Comparison of ENCODE assay signal across 15 cellular contexts in genomic region chr9:131039129-131039954, GRCh38. TPM values are rescaled to one million over a fixed set of nuclear protein-coding genes. Genes with fewer than 3 reads are reported as not detected.
DNase-seq lines count a peak whose midpoint lies in the region; ATAC-seq, FAIRE-seq and TF ChIP-seq lines count a peak whose summit lies in the region.
"Had no signal": no experiment of that assay in that cellular context is flagged by ENCODE, and none has a peak within 500 bp of the region (broad histone marks: within the 10 kb centered on the region; RNA-seq: fewer than 3 reads in every experiment).

No MANE protein-coding gene starts in this region.

- H3K79me1 ChIP-seq in H9 (ENCODE audit: insufficient read depth, low read depth, low read length, poor library complexity, severe bottlenecking): no peaks in the 10 kb centered on the region
- no peaks in the 10 kb centered on the region for H3K79me1 ChIP-seq in H1 (ENCODE audit: low read depth, low read length)

- H3K27me3 ChIP-seq in H9 (ENCODE audit: insufficient read depth, low read length) (no peaks in the 10 kb centered on the region), H1 (replicated peaks in 1 of 4; ENCODE audit: control insufficient read depth in 3 of 4, extremely low read depth in 1 of 4, insufficient read depth in 3 of 4, low read length in 3 of 4) (no peaks in the 10 kb centered on the region), neural progenitor cell (no peaks in the 10 kb centered on the region), breast epithelium (no peaks in the 10 kb centered on the region)
- H3K27me3 ChIP-seq: BE2C had no signal

- no peaks in the 10 kb centered on the region for H3K9me3 ChIP-seq in H9 (ENCODE audit: control insufficient read depth, low read depth, low read length)
- no peaks in the 10 kb centered on the region for H3K9me3 ChIP-seq in H1 (ENCODE audit: insufficient read depth in 2 of 2, low read depth in 1 of 2, low read length in 1 of 2)
- no peaks in the 10 kb centered on the region for H3K9me3 ChIP-seq in neural progenitor cell (ENCODE audit: low read depth)
- no peaks in the 10 kb centered on the region for H3K9me3 ChIP-seq in breast epithelium
- H3K9me3 ChIP-seq: BE2C, Caco-2 had no signal

- H4K20me1 ChIP-seq in H9 (ENCODE audit: control insufficient read depth, insufficient read depth, insufficient read length) (no peaks in the 10 kb centered on the region), H1 (replicated peaks in 1 of 2; ENCODE audit: control insufficient read depth in 1 of 2, insufficient read depth in 2 of 2, low read length in 2 of 2) (peaks cover 0 to 3% of the 10 kb centered on the region in 2 experiments), neural progenitor cell (ENCODE audit: low read depth) (no peaks in the 10 kb centered on the region)

- no peak overlapping the region for H3K27ac ChIP-seq in H9 (ENCODE audit: insufficient read length, low read depth, low read length)
- no peak overlapping the region for H3K27ac ChIP-seq in H1 (ENCODE audit: low read depth, low read length)
- no peak overlapping the region for H3K27ac ChIP-seq in neural progenitor cell
- no peak overlapping the region for H3K27ac ChIP-seq in breast epithelium

- no peaks in the 10 kb centered on the region for H3K27me3 Mint-ChIP-seq in H9 (ENCODE audit: low read depth)
- peaks cover 10% of the 10 kb centered on the region for H3K27me3 Mint-ChIP-seq in neural progenitor cell (ENCODE audit: insufficient read depth, low read depth)
- peaks cover 4% of the 10 kb centered on the region for H3K27me3 Mint-ChIP-seq in activated CD4-positive, alpha-beta T cell treated with anti-CD3 and anti-CD28 coated beads for 36 hours

- H3T11ph ChIP-seq in H9 (ENCODE audit: low read length): no peak overlapping the region

- H3K4me2 ChIP-seq in H9 (ENCODE audit: insufficient read depth, insufficient read length, low read length): no peak overlapping the region
- H3K4me2 ChIP-seq in H1 (ENCODE audit: insufficient read depth in 1 of 2, low read depth in 2 of 2, low read length in 2 of 2): no peak overlapping the region
- H3K4me2 ChIP-seq in neural progenitor cell: no peak overlapping the region

- no peak overlapping the region; the same call in 1 of the 2 replicates for H3K14ac ChIP-seq in H9 (ENCODE audit: insufficient read depth, low read length)
- no peak overlapping the region for H3K14ac ChIP-seq in H1 (ENCODE audit: insufficient read length)

- H2BK20ac ChIP-seq in H9 (ENCODE audit: low read depth, low read length, poor library complexity, severe bottlenecking): no peak overlapping the region
- H2BK20ac ChIP-seq in H1 (ENCODE audit: low read length): no peak overlapping the region

- H3K36me3 ChIP-seq in H1 (ENCODE audit: control insufficient read depth in 2 of 4, insufficient read depth in 4 of 4, low read length in 3 of 4) (peaks cover 0 to 3% (median 0%) of the 10 kb centered on the region in 4 experiments; a peak in 3 of 8 replicates), neural progenitor cell (no peaks in the 10 kb centered on the region), breast epithelium (no peaks in the 10 kb centered on the region)
- H3K36me3 ChIP-seq: BE2C had no signal

- TF ChIP-seq CTCF in H9 (conservative IDR thresholded peaks at IDR 0.05) (no peak), H1 (IDR thresholded peaks at IDR 0.05; ENCODE audit: control extremely low read depth in 1 of 3, insufficient read depth in 1 of 3, low read depth in 1 of 3, low read length in 3 of 3) (no peak), neural progenitor cell (IDR thresholded peaks at IDR 0.05) (no peak), breast epithelium (IDR thresholded peaks at IDR 0.05) (no peak)

- H3K4me3 ChIP-seq in H1 (ENCODE audit: extremely low read depth in 1 of 4, insufficient read depth in 2 of 4, low read depth in 3 of 4, low read length in 4 of 4): no peak overlapping the region
- H3K4me3 ChIP-seq in neural progenitor cell: no peak overlapping the region
- no peak overlapping the region for H3K4me3 ChIP-seq in breast epithelium

- H3K23me2 ChIP-seq in H9 (ENCODE audit: insufficient read length, low read depth, low read length, poor library complexity, severe bottlenecking): no peaks in the 10 kb centered on the region
- H3K23me2 ChIP-seq in H1 (ENCODE audit: low read depth, low read length): no peaks in the 10 kb centered on the region; the same call in 1 of the 2 replicates

- TF ChIP-seq POLR2A in H1 (IDR thresholded peaks at IDR 0.05; ENCODE audit: control extremely low read depth in 1 of 2, low read depth in 2 of 2, low read length in 2 of 2): no peak
- TF ChIP-seq POLR2A in breast epithelium (IDR thresholded peaks at IDR 0.05): no peak

- intact Hi-C loops in breast epithelium (cut with DNase I; ENCODE audit: low total_unique reads): no loop called here
- intact Hi-C loops in activated CD4-positive, alpha-beta T cell treated with anti-CD3 and anti-CD28 coated beads for 36 hours (cut with DNase I, micrococcal nuclease): no loop called here

- H4K91ac ChIP-seq in H9 (ENCODE audit: insufficient read length, low read depth, low read length): no peak overlapping the region
- H4K91ac ChIP-seq in H1 (replicated peaks; ENCODE audit: insufficient read length, low read length): no peak overlapping the region

- WGBS in H9 (ENCODE audit: extremely low coverage, insufficient read length, low lambda C conversion rate): no CpG with 5 or more reads among the region's 18 CpGs
- WGBS in H1 (ENCODE audit: extremely low coverage in 1 of 2, insufficient coverage in 1 of 2, insufficient read length in 1 of 2, insufficient replicate concordance in 2 of 2, low coverage in 1 of 2, low lambda C conversion rate in 2 of 2, missing lambda C conversion rate in 1 of 2), 2 experiments: 86% methylated on average over 15 of the region's 18 CpGs; no CpG with 5 or more reads in 1 of the 2 experiments

- TF ChIP-seq RAD21 in H1 (IDR thresholded peaks at IDR 0.05 in 1 of 2, conservative IDR thresholded peaks at IDR 0.05 in 1 of 2; ENCODE audit: low read depth in 2 of 2, low read length in 2 of 2): no peak

- no peak overlapping the region for H4K8ac ChIP-seq in H9 (replicated peaks; ENCODE audit: insufficient read length, low read depth, low read length)
- H4K8ac ChIP-seq in H1 (ENCODE audit: extremely low read depth, insufficient read depth, low read length): no peak overlapping the region

- H3F3A ChIP-seq in neural progenitor cell (ENCODE audit: low read depth): no peaks in the 10 kb centered on the region

- H2AFZ ChIP-seq in H9 (ENCODE audit: low read length) (no peak overlapping the region), H1 (ENCODE audit: low read length) (no peak overlapping the region), neural progenitor cell (replicated peaks) (peak overlapping the region; percentile 42)

- H2BK15ac ChIP-seq in H9 (ENCODE audit: low read depth, low read length) (no peak overlapping the region), H1 (ENCODE audit: low read length) (no peak overlapping the region)

- no peaks in the 10 kb centered on the region for H3K79me2 ChIP-seq in H9 (ENCODE audit: insufficient read depth, low read length)
- H3K79me2 ChIP-seq in H1 (ENCODE audit: control insufficient read depth in 1 of 2, insufficient read depth in 2 of 2, low read length in 2 of 2): no peaks in the 10 kb centered on the region
- no peaks in the 10 kb centered on the region for H3K79me2 ChIP-seq in neural progenitor cell (ENCODE audit: low read depth)

- no peak for ATAC-seq in activated CD4-positive, alpha-beta T cell treated with anti-CD3 and anti-CD28 coated beads for 36 hours

- H3K4me1 Mint-ChIP-seq in H9 (no peaks in the 10 kb centered on the region), neural progenitor cell (peaks cover 14% of the 10 kb centered on the region)
- H3K4me1 Mint-ChIP-seq in activated CD4-positive, alpha-beta T cell treated with anti-CD3 and anti-CD28 coated beads for 36 hours: no peaks in the 10 kb centered on the region
- H3K4me1 Mint-ChIP-seq: CD8-positive, alpha-beta memory T cell had no signal

- H3K18ac ChIP-seq in H9 (ENCODE audit: insufficient read length, low read depth, low read length) (peak overlapping the region; percentile 11), H1 (ENCODE audit: extremely low read depth, low read length) (no peak overlapping the region; the same call in 1 of the 2 replicates)

- POLR2A ChIA-PET in H1 (lab: Charles Lee; ENCODE audit: partially characterized antibody): no interaction called here
- POLR2A ChIA-PET in activated CD4-positive, alpha-beta T cell treated with anti-CD3 and anti-CD28 coated beads for 36 hours (lab: Charles Lee): no interaction called here

- H3K9ac ChIP-seq in H9 (ENCODE audit: extremely low read depth, insufficient read length, low read length) (no peak overlapping the region), H1 (replicated peaks in 1 of 4; ENCODE audit: extremely low read depth in 1 of 4, low read depth in 3 of 4, low read length in 3 of 4) (no peak overlapping the region), neural progenitor cell (no peak overlapping the region)

- H2AK5ac ChIP-seq in H9 (ENCODE audit: insufficient read length, low read length) (no peak overlapping the region), H1 (ENCODE audit: low read depth, low read length) (no peak overlapping the region)

- no peak overlapping the region for H3K4ac ChIP-seq in H9 (ENCODE audit: low read depth, low read length)
- H3K4ac ChIP-seq in H1 (replicated peaks; ENCODE audit: insufficient read length, low read depth, low read length): no peak overlapping the region

- CTCF ChIA-PET in H1 (lab: Charles Lee; ENCODE audit: partially characterized antibody): interaction anchor here (0.7 to 6.9 kb wide), 12 partner anchors 7 to 173 kb away, joined by 3 to 52 read pairs (median 5); no protein-coding TSS in a partner anchor
- CTCF ChIA-PET in activated CD4-positive, alpha-beta T cell treated with anti-CD3 and anti-CD28 coated beads for 36 hours (lab: Charles Lee): interaction anchor here (0.6 kb wide), 1 partner anchor 576 kb away, joined by 3 read pairs; no protein-coding TSS in a partner anchor

- H3K9me3 Mint-ChIP-seq in H9 (no peaks in the 10 kb centered on the region), neural progenitor cell (no peaks in the 10 kb centered on the region)
- no peaks in the 10 kb centered on the region for H3K9me3 Mint-ChIP-seq in activated CD4-positive, alpha-beta T cell treated with anti-CD3 and anti-CD28 coated beads for 36 hours (ENCODE audit: low read depth)
- H3K9me3 Mint-ChIP-seq: CD8-positive, alpha-beta memory T cell had no signal

- no peak for TF ChIP-seq EP300 in H1 (IDR thresholded peaks at IDR 0.05; ENCODE audit: borderline replicate concordance in 1 of 2, low read depth in 2 of 2, low read length in 2 of 2)

- H3K23ac ChIP-seq in H9 (ENCODE audit: insufficient read length, low read depth, low read length) (no peak overlapping the region), H1 (ENCODE audit: insufficient read length) (no peak overlapping the region)

- no peaks in the 10 kb centered on the region for H3K4me1 ChIP-seq in H9 (ENCODE audit: insufficient read depth, low read length)
- no peaks in the 10 kb centered on the region; a peak in 2 of 7 replicates for H3K4me1 ChIP-seq in H1 (replicated peaks in 1 of 4; ENCODE audit: control insufficient read depth in 3 of 4, insufficient read depth in 4 of 4, low read length in 3 of 4)
- no peaks in the 10 kb centered on the region for H3K4me1 ChIP-seq in neural progenitor cell
- peaks cover 0 to 3% of the 10 kb centered on the region in 2 donors for H3K4me1 ChIP-seq in breast epithelium
- H3K4me1 ChIP-seq: BE2C, Caco-2 had no signal

- H3K27ac Mint-ChIP-seq in H9 (no peak overlapping the region; a peak in 2 of 7 replicates), neural progenitor cell (no peak overlapping the region)
- no peak overlapping the region for H3K27ac Mint-ChIP-seq in activated CD4-positive, alpha-beta T cell treated with anti-CD3 and anti-CD28 coated beads for 36 hours
- H3K27ac Mint-ChIP-seq: CD8-positive, alpha-beta memory T cell had no signal

- H3K56ac ChIP-seq in H9 (ENCODE audit: insufficient read length, low read depth, low read length) (no peak overlapping the region), H1 (replicated peaks; ENCODE audit: insufficient read length, low read depth, low read length) (no peak overlapping the region)

- H4K5ac ChIP-seq in H9 (ENCODE audit: insufficient read length, low read depth, low read length): no peak overlapping the region
- no peak overlapping the region for H4K5ac ChIP-seq in H1 (ENCODE audit: insufficient read length, low read depth, low read length)

- H3K4me3 Mint-ChIP-seq in H9 (no peak overlapping the region), neural progenitor cell (no peak overlapping the region)
- H3K4me3 Mint-ChIP-seq in activated CD4-positive, alpha-beta T cell treated with anti-CD3 and anti-CD28 coated beads for 36 hours: no peak overlapping the region
- H3K4me3 Mint-ChIP-seq: CD8-positive, alpha-beta memory T cell had no signal

- DNase-seq in H9 (no peak), H1 (ENCODE audit: low read depth in 1 of 2, low spot score in 2 of 2) (no peak), neural progenitor cell (ENCODE audit: low spot score) (no peak), EL (no peak), breast epithelium (ENCODE audit: low spot score in 2 of 2) (no peak), SHP77 treated with DMSO at 0.1 percent for 48 hours (lab: John Stamatoyannopoulos, UW) (no peak)
- DNase-seq in activated CD4-positive, alpha-beta T cell treated with anti-CD3 and anti-CD28 coated beads for 36 hours: no peak
- DNase-seq: BE2C; Caco-2; CD8-positive, alpha-beta memory T cell; DND-41; GF-D8 had no signal

- FAIRE-seq in H1 (lab: Jason Lieb, UNC): no peak
- FAIRE-seq: A204.1, GM19239, H54 had no signal

- H2BK120ac ChIP-seq in H9 (ENCODE audit: low read depth, low read length, poor library complexity, severe bottlenecking): no peak overlapping the region
- H2BK120ac ChIP-seq in H1 (replicated peaks; ENCODE audit: low read depth, low read length): no peak overlapping the region

- H3K36me3 Mint-ChIP-seq in H9 (ENCODE audit: insufficient read depth in 1 of 3, low read depth in 3 of 3) (peaks cover 0 to 6% (median 2%) of the 10 kb centered on the region in 3 experiments; a peak in 3 of 7 replicates), neural progenitor cell (no peaks in the 10 kb centered on the region)
- no peaks in the 10 kb centered on the region for H3K36me3 Mint-ChIP-seq in activated CD4-positive, alpha-beta T cell treated with anti-CD3 and anti-CD28 coated beads for 36 hours (ENCODE audit: low read depth)
- H3K36me3 Mint-ChIP-seq: CD8-positive, alpha-beta memory T cell had no signal

- H2BK12ac ChIP-seq in H9 (ENCODE audit: insufficient read length, low read depth, low read length): no peak overlapping the region
- no peak overlapping the region for H2BK12ac ChIP-seq in H1 (ENCODE audit: low read depth, low read length)

- H2BK5ac ChIP-seq in H9 (ENCODE audit: insufficient read length, low read length) (no peak overlapping the region), H1 (ENCODE audit: low read depth, low read length) (0 out of 2 replicates have a peak overlapping the region, but pooled peaks have one; percentile 26)

RNA-seq across cellular contexts. Expression of gene LAMC3, which starts 30.4 kb away (rescaled TPM):
- total RNA-seq in H9 (2021) (21.7 and 21.9 TPM in 2 replicates), neural progenitor cell (ENCODE audit: low replicate concordance) (0.03 TPM in 1 of 2 replicates, not detected in the other), breast epithelium (1 to 10 TPM; 2.1 to 8.5 (median 7.8) TPM)
- total RNA-seq in H1 (2021; fragmentation: NEBNext Ultra II Directional; extraction: Animal tissue kit (Norgen Biotek cat#: 25700)): 12.3 and 13.2 TPM in 2 replicates
- 9.3 and 11.5 TPM in 2 replicates for polyA plus RNA-seq in H1 (2011; rRNA removed)
- polyA plus RNA-seq in H1 (2011; cell fraction: cytosol; rRNA removed): 6.0 TPM
- polyA plus RNA-seq in H1 (2011; cell fraction: nucleus; rRNA removed): 24.8 TPM
- 8.0 to 13.0 TPM (median 12.4 TPM) in 4 replicates for polyA plus RNA-seq in H1 (2012, experiment 1 of 2)
- polyA plus RNA-seq in H1 (2012, experiment 2 of 2): 10.7 TPM
- 18.4 TPM for polyA plus RNA-seq in H1 (2013, experiment 1 of 2)
- polyA plus RNA-seq in H1 (2013, experiment 2 of 2): 15.1 TPM
- 3.8 and 4.1 TPM in 2 replicates for polyA minus RNA-seq in H1 (2011; rRNA and poly(A)+ RNA removed)
- polyA minus RNA-seq in H1 (2011; cell fraction: cytosol; rRNA and poly(A)+ RNA removed): 4.8 TPM
- polyA minus RNA-seq in H1 (2011; cell fraction: nucleus; rRNA and poly(A)+ RNA removed): 7.2 TPM
- total RNA-seq in activated CD4-positive, alpha-beta T cell treated with anti-CD3 and anti-CD28 coated beads for 36 hours: under 1 TPM; 0.40 to 0.59 TPM
- polyA plus RNA-seq: CD8-positive, alpha-beta memory T cell had no signal

RNA-seq across cellular contexts. Expression of gene AIF1L, which starts 57.0 kb away (rescaled TPM):
- total RNA-seq in H9 (2021) (122 and 126 TPM in 2 replicates), neural progenitor cell (ENCODE audit: low replicate concordance) (69.0 and 95.1 TPM in 2 replicates), breast epithelium (10 to 100 TPM; 12.5 to 33.8 (median 22.5) TPM)
- total RNA-seq in H1 (2021; fragmentation: NEBNext Ultra II Directional; extraction: Animal tissue kit (Norgen Biotek cat#: 25700)): 149 and 153 TPM in 2 replicates
- polyA plus RNA-seq in H1 (2011; rRNA removed): 68.2 and 70.7 TPM in 2 replicates
- polyA plus RNA-seq in H1 (2011; cell fraction: cytosol; rRNA removed): 103 TPM
- 76.7 TPM for polyA plus RNA-seq in H1 (2011; cell fraction: nucleus; rRNA removed)
- 121 to 128 TPM (median 125 TPM) in 4 replicates for polyA plus RNA-seq in H1 (2012, experiment 1 of 2)
- 119 TPM for polyA plus RNA-seq in H1 (2012, experiment 2 of 2)
- polyA plus RNA-seq in H1 (2013, experiment 1 of 2): 81.8 TPM
- 81.0 TPM for polyA plus RNA-seq in H1 (2013, experiment 2 of 2)
- 121 and 131 TPM in 2 replicates for polyA minus RNA-seq in H1 (2011; rRNA and poly(A)+ RNA removed)
- polyA minus RNA-seq in H1 (2011; cell fraction: cytosol; rRNA and poly(A)+ RNA removed): 65.1 TPM
- 45.1 TPM for polyA minus RNA-seq in H1 (2011; cell fraction: nucleus; rRNA and poly(A)+ RNA removed)
- 1 to 10 TPM; 1.0 to 1.4 TPM for total RNA-seq in activated CD4-positive, alpha-beta T cell treated with anti-CD3 and anti-CD28 coated beads for 36 hours
- polyA plus RNA-seq: CD8-positive, alpha-beta memory T cell had no signal

Comparison
In these comparisons a context has a peak if more than half of its experiments do, and no peak if none do; other contexts are left out.
1. RNA of gene AIF1L, which starts 57.0 kb away (total RNA-seq): 149 to 153 TPM in H1, 122 to 126 TPM in H9, 69.0 to 95.1 TPM in neural progenitor cell and 12.5 to 33.8 TPM in breast epithelium; 1.0 to 1.4 TPM in activated CD4-positive, alpha-beta T cell treated with anti-CD3 and anti-CD28 coated beads for 36 hours; every median in the first group is over 4 times any median in the second.